Comparison of ENCODE assay signal across 8 cellular contexts in genomic region chr7:124930173-124930623, GRCh38. TPM values are rescaled to one million over a fixed set of nuclear protein-coding genes. Genes with fewer than 3 reads are reported as not detected.
A peak's percentile ranks its signal among the peaks of the same experiment; 100 is the strongest.
DNase-seq lines count a peak whose midpoint lies in the region; ATAC-seq, FAIRE-seq and TF ChIP-seq lines count a peak whose summit lies in the region.

No MANE protein-coding gene starts in this region.

- DNase-seq in SJCRH30 (no peak), fibroblast of lung (ENCODE audit: low read depth in 2 of 2) (no peak), D721Med (ENCODE audit: insufficient read length, low spot score) (no peak), NCI-H146 (lab: John Stamatoyannopoulos, UW) (no peak)

- H3K27me3 ChIP-seq in SJCRH30 (no peaks in the 10 kb centered on the region), fibroblast of lung (ENCODE audit: control insufficient read depth, insufficient read depth, low read length) (no peaks in the 10 kb centered on the region), skeletal muscle tissue (ENCODE audit: control insufficient read depth in 3 of 3, insufficient read depth in 3 of 3, low read length in 3 of 3) (no peaks in the 10 kb centered on the region)

- H3K27ac ChIP-seq in SJCRH30 = peak overlapping the region; percentile 62
- peak overlapping the region; percentile 61 for H3K27ac ChIP-seq in fibroblast of lung (ENCODE audit: insufficient read depth, low read length)
- H3K27ac ChIP-seq in skeletal muscle tissue (ENCODE audit: low read depth, low read length) = peak overlapping the region; percentile 91

- peaks cover 15% of the 10 kb centered on the region for H3K79me2 ChIP-seq in fibroblast of lung (ENCODE audit: control insufficient read depth, insufficient read depth, low read length)

- peak overlapping the region; percentile 33 for H3K4me2 ChIP-seq in fibroblast of lung (ENCODE audit: extremely low read depth, insufficient read depth, low read length)

- H2AFZ ChIP-seq in fibroblast of lung (ENCODE audit: low read length) = peak overlapping the region; percentile 84

- H3K4me3 ChIP-seq in SJCRH30 (peak overlapping the region; percentile 76), fibroblast of lung (replicated peaks in 1 of 4; ENCODE audit: control extremely low read depth in 1 of 4, insufficient read depth in 1 of 4, low read depth in 3 of 4, low read length in 4 of 4) (peak overlapping the region; percentile 32 to 85 (median 60)), skeletal muscle tissue (ENCODE audit: low read length in 3 of 3) (peak overlapping the region; percentile 84 to 98 (median 88))

- TF ChIP-seq CTCF in fibroblast of lung (conservative IDR thresholded peaks at IDR 0.05 in 1 of 2, IDR thresholded peaks at IDR 0.05 in 1 of 2; ENCODE audit: low read depth in 1 of 2, low read length in 2 of 2) (no peak), D721Med (IDR thresholded peaks at IDR 0.05; ENCODE audit: insufficient read depth, missing control alignments) (no peak)

- 0 out of 2 replicates have a peak, but pooled peaks cover 4% of the 10 kb centered on the region for H3K36me3 ChIP-seq in SJCRH30
- no peaks in the 10 kb centered on the region for H3K36me3 ChIP-seq in fibroblast of lung (ENCODE audit: control insufficient read depth, insufficient read depth, low read length)
- H3K36me3 ChIP-seq in skeletal muscle tissue (ENCODE audit: control insufficient read depth in 3 of 3, insufficient read depth in 3 of 3, low read length in 3 of 3) = peaks cover 0 to 3% (median 0%) of the 10 kb centered on the region in 3 donors

- H3K9ac ChIP-seq in fibroblast of lung (ENCODE audit: insufficient read depth, low read length) = peak overlapping the region; percentile 23
- peak overlapping the region; percentile 43 to 78 (median 64) for H3K9ac ChIP-seq in skeletal muscle tissue (ENCODE audit: low read depth in 1 of 3, low read length in 3 of 3)

- no peaks in the 10 kb centered on the region for H3K4me1 ChIP-seq in SJCRH30
- no peaks in the 10 kb centered on the region for H3K4me1 ChIP-seq in fibroblast of lung (ENCODE audit: control insufficient read depth, extremely low read depth, insufficient read depth, low read length)
- peaks cover 3 to 4% (median 3%) of the 10 kb centered on the region in 3 donors for H3K4me1 ChIP-seq in skeletal muscle tissue (ENCODE audit: control insufficient read depth in 3 of 3, insufficient read depth in 3 of 3, low read length in 3 of 3)

- FAIRE-seq in D721Med (lab: Jason Lieb, UNC) = no peak

- H3K9me3 ChIP-seq in SJCRH30 (replicated peaks) = no peaks in the 10 kb centered on the region
- H3K9me3 ChIP-seq in fibroblast of lung (ENCODE audit: control insufficient read depth, insufficient read depth, low read depth, low read length) = no peaks in the 10 kb centered on the region
- H3K9me3 ChIP-seq in skeletal muscle tissue (ENCODE audit: control insufficient read depth in 3 of 3, low read length in 3 of 3) = no peaks in the 10 kb centered on the region

- no peaks in the 10 kb centered on the region for H4K20me1 ChIP-seq in fibroblast of lung (ENCODE audit: control insufficient read depth, extremely low read depth, insufficient read depth, low read length)

- ATAC-seq in GM19463 (IDR thresholded peaks at IDR 0.05; ENCODE audit: unreplicated experiment) = peak; percentile 0
- ATAC-seq in GM21576 (IDR thresholded peaks at IDR 0.05; ENCODE audit: unreplicated experiment) = no peak
- ATAC-seq in HG03439 (IDR thresholded peaks at IDR 0.05; ENCODE audit: unreplicated experiment) = no peak

RNA-seq across cellular contexts. Expression of gene POT1, which starts 0.6 kb away (rescaled TPM):
- 71.4 and 77.7 TPM in 2 replicates for total RNA-seq in SJCRH30 (2014; rRNA removed; shearing (Covaris generic))
- 37.5 and 49.5 TPM in 2 replicates for total RNA-seq in fibroblast of lung
- polyA plus RNA-seq in fibroblast of lung = 17.6 and 25.1 TPM in 2 replicates
- 9.5 and 15.2 TPM in 2 replicates for polyA plus RNA-seq in fibroblast of lung (2012)
- polyA minus RNA-seq in fibroblast of lung (ENCODE audit: low replicate concordance) = 1.2 and 11.5 TPM in 2 replicates
- 50.1 TPM for total RNA-seq in skeletal muscle tissue
